Comparison of ENCODE assay signal across 25 cellular contexts in the genomic region with DNA sequence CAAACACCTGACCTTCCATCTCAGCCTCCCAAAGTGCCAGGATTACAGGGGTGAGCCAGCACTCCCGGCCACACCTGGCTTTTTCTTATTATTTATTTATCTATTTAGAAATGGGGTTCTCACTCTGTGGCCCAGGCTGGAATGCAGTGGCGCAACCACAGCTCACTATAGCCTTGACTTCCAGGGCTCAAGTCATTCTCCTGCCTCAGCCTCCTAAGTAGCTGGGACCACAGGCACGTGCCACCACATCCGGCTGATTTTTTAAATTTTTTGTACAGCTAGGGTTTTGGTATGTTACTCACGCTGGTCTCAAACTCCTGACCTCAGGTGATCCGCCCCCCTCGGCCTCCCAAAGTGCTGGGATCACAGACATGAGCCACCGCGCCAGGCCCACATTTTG. TPM values are rescaled to one million over a fixed set of nuclear protein-coding genes. Genes with fewer than 3 reads are reported as not detected.
DNase-seq lines count a peak whose midpoint lies in the region; ATAC-seq lines count a peak whose summit lies in the region.
"Had no signal": no experiment of that assay in that cellular context is flagged by ENCODE, and none has a peak within 500 bp of the region (broad histone marks: within the 10 kb centered on the region; RNA-seq: fewer than 3 reads in every experiment).

No MANE protein-coding gene starts in this region.

- DNase-seq in A172 (ENCODE audit: low spot score) (peak; percentile 95), ELR (ENCODE audit: low read depth) (peak; percentile 52), MV-4-11 (lab: John Stamatoyannopoulos, UW) (peak; percentile 33), amniotic epithelial cell (ENCODE audit: low read depth) (peak; percentile 54), NCI-H1436 (lab: John Stamatoyannopoulos, UW) (no peak), NCI-H187 treated with DMSO at 0.1 percent for 48 hours (lab: John Stamatoyannopoulos, UW) (no peak)
- DNase-seq in effector CD4-positive, alpha-beta T cell, result no peak
- DNase-seq: 8988T; Calu3; CD8-positive, alpha-beta memory T cell; DMS153; Karpas-422; MG63; NCI-H1092; NCI-H1436 treated with DMSO at 0.1 percent for 48 hours; NCI-H2029 treated with DMSO at 0.1 percent for 48 hours; NCI-H226; NCI-H510A treated with DMSO at 0.1 percent for 48 hours; NCI-H774; NK-92 treated with Interleukin-12 subunit alpha and Interleukin-12 subunit beta, amount 100 ng/mL, for 24 hours; SW 1271; T-helper 17 cell had no signal

- ATAC-seq in HG03457 (IDR thresholded peaks at IDR 0.05; ENCODE audit: unreplicated experiment), result no peak
- ATAC-seq: Panc1, Right ventricle myocardium inferior, T-helper 17 cell had no signal

RNA-seq across cellular contexts. Expression of a gene that starts 56.9 kb away (rescaled TPM):
- total RNA-seq in A172 (2014; rRNA removed; shearing (Covaris generic)), result not detected in 2 replicates
- total RNA-seq: Calu3; CD8-positive, alpha-beta memory T cell; Right ventricle myocardium inferior; T-helper 17 cell had no signal

Comparison
In these comparisons a context has a peak if more than half of its experiments do, and no peak if none do; other contexts are left out.
1. DNase-seq: peak in A172 (single experiment), ELR (single experiment), MV-4-11 (single experiment) and amniotic epithelial cell (single experiment); none in effector CD4-positive, alpha-beta T cell (single experiment), NCI-H1436 (single experiment) and NCI-H187 treated with DMSO at 0.1 percent for 48 hours (single experiment).